Comparison of ENCODE assay signal across 10 cellular contexts in the genomic region with DNA sequence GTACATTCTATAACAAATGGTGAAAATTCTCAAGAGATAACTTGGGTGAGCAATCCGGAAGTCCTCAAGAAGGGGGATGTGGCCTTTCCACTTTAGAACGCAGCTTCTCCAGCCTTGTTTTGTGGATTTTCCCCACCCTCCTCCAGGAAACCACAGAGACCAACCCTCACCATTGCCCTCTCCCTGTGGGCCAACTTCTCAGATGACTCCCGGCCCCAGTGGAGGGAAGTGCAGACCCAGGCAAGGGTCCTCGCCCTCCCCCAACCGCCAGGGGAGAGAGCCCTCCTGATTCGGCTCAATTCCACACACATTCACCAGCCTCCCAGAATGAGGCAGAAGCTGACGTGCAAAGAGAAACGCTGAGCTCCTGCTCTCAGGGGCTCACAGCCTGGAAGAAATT.
"Had no signal": no experiment of that assay in that cellular context is flagged by ENCODE, and none has a peak within 500 bp of the region (broad histone marks: within the 10 kb centered on the region; RNA-seq: fewer than 3 reads in every experiment).

No MANE protein-coding gene starts in this region.

- H3K27ac ChIP-seq: dorsolateral prefrontal cortex, heart right ventricle, psoas muscle, right lobe of liver had no signal

- H3K36me3 ChIP-seq: heart right ventricle, right lobe of liver had no signal

- ATAC-seq: heart right ventricle, left cardiac atrium, psoas muscle, right lobe of liver, T-helper 17 cell had no signal

- H3K4me3 ChIP-seq: dorsolateral prefrontal cortex, heart right ventricle, psoas muscle, right lobe of liver had no signal

- H3K27ac Mint-ChIP-seq: endodermal cell, T-helper 17 cell had no signal

- H3K9me3 ChIP-seq: heart right ventricle, psoas muscle, right lobe of liver had no signal

- H3K4me1 ChIP-seq: heart right ventricle, psoas muscle, right lobe of liver had no signal

- DNase-seq: activated naive CD4-positive, alpha-beta T cell treated with anti-CD3 and anti-CD28 coated beads, Interleukin-2, amount 50 U/mL, for 16 hours; dorsolateral prefrontal cortex; endodermal cell; heart right ventricle; left cardiac atrium; psoas muscle; right lobe of liver; stimulated activated CD4-positive, alpha-beta T cell treated with anti-CD3 and anti-CD28 coated beads, Interleukin-1b, Interleukin-23, amount 100 ng/mL, for 48 hours; T-helper 17 cell had no signal

- H3K9me3 Mint-ChIP-seq: endodermal cell, neural crest cell had no signal

- H3K4me3 Mint-ChIP-seq: endodermal cell, neural crest cell had no signal

- H3K27me3 ChIP-seq: dorsolateral prefrontal cortex, right lobe of liver had no signal
